8 cellular contexts compared by ENCODE assay signal in the genomic region with DNA sequence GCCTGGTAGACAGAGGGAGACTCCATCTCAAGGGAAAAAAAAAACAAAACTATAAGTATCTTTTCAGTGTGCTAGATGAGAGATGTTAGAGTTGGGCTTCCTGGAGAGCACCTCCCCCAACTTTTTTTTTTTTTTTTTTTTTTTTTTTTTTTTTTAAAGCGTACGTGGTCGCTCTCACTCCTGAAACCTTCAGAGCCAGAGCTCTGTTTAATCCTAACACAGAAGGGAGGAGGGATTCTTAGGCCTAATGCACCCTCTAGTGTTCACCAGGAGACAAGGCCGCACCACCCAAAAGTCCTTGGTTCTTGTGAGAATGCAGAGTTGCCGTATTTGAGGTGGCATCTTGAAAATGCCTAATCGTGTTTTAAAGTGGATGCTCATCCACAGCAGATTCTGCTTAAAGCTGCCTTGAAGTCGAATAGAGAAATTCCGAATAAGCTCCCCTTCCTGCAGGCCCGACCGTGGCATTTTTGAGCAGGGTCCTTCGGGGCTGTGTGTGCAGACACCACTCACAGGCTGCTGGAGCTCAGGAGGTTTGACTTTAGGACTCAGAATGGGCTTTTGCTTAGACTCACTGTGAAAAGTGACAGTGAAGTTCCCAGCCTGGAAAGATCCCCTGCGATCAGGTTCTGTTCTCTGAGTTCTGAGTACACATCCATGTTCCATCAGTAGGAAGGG.
A peak's percentile ranks its signal among the peaks of the same experiment; 100 is the strongest.
DNase-seq lines count a peak whose midpoint lies in the region; ATAC-seq, FAIRE-seq and TF ChIP-seq lines count a peak whose summit lies in the region.

No MANE protein-coding gene starts in this region.

- peaks cover 0 to 7% of the 10 kb centered on the region in 2 donors for H3K4me1 ChIP-seq in breast epithelium

- intact Hi-C loops in breast epithelium (cut with DNase I; ENCODE audit: low total_unique reads), result no loop called here

- H3K4me3 ChIP-seq in breast epithelium, result no peak overlapping the region

- ATAC-seq in GM21515 (IDR thresholded peaks at IDR 0.05; ENCODE audit: unreplicated experiment) (peak; percentile 79), HG02840 (IDR thresholded peaks at IDR 0.05; ENCODE audit: low FRiP score, unreplicated experiment) (no peak)

- no peak for TF ChIP-seq POLR2A in breast epithelium (IDR thresholded peaks at IDR 0.05)

- H3K27me3 ChIP-seq in breast epithelium, result no peaks in the 10 kb centered on the region

- DNase-seq in COLO829 (ENCODE audit: low spot score) (peak; percentile 80), NCI-H1092 treated with DMSO at 0.1 percent for 48 hours (lab: John Stamatoyannopoulos, UW) (peak; percentile 53), SW480 (ENCODE audit: low spot score) (peak; percentile 81), breast epithelium (ENCODE audit: low spot score in 2 of 2) (peak in 1 of 2 donors; percentile 64)
- DNase-seq in stimulated activated CD4-positive, alpha-beta T cell treated with anti-CD3 and anti-CD28 coated beads, Interleukin-15, amount 100 ng/mL, for 48 hours (ENCODE audit: low read depth in 2 of 2), result peak; percentile 11 to 22

- no peak overlapping the region for H3K27ac ChIP-seq in breast epithelium

- H3K36me3 ChIP-seq in breast epithelium, result no peaks in the 10 kb centered on the region

- FAIRE-seq in islet of Langerhans (lab: Jason Lieb, UNC), result peak; percentile 93

- TF ChIP-seq CTCF in breast epithelium (IDR thresholded peaks at IDR 0.05), result peak; percentile 49 to 77 (median 75)

- no peaks in the 10 kb centered on the region for H3K9me3 ChIP-seq in breast epithelium
